ENCODE assay signal across 8 cellular contexts in genomic region chr9:23826120-23826629, GRCh38. TPM values are rescaled to one million over a fixed set of nuclear protein-coding genes. Genes with fewer than 3 reads are reported as not detected.
DNase-seq lines count a peak whose midpoint lies in the region; ATAC-seq lines count a peak whose summit lies in the region.

Gene ELAVL2, minus strand, starts transcription at chr9:23826240. Its CDS starts 64,006 bp downstream, at chr9:23762234.

- peak; percentile 60 for ATAC-seq in GM18870 (IDR thresholded peaks at IDR 0.05; ENCODE audit: unreplicated experiment)
- ATAC-seq in Right ventricle myocardium superior (ENCODE audit: poor library complexity): peak; percentile 91
- ATAC-seq in GM21423 (IDR thresholded peaks at IDR 0.05; ENCODE audit: unreplicated experiment): no peak

- DNase-seq in NCI-H510A (lab: John Stamatoyannopoulos, UW) (peak; percentile 93), amniotic epithelial cell (ENCODE audit: low read depth) (peak; percentile 90), Right ventricle myocardium superior (peak; percentile 89), occipital lobe (lab: John Stamatoyannopoulos, UW) (peak; percentile 95), ureter (ENCODE audit: low spot score) (peak; percentile 91), DMS114 treated with DMSO at 0.1 percent for 48 hours (lab: John Stamatoyannopoulos, UW; ENCODE audit: unreplicated experiment) (no peak)

- intact Hi-C loops in Right ventricle myocardium superior (cut with DNase I): no loop called here

RNA-seq across cellular contexts. Expression of gene ELAVL2, which starts in this region (rescaled TPM):
- total RNA-seq in Right ventricle myocardium superior (not detected), occipital lobe (297 TPM), ureter (0.29 TPM)

Comparison
In these comparisons a context has a peak if more than half of its experiments do, and no peak if none do; other contexts are left out.
1. RNA of gene ELAVL2 (total RNA-seq): 297 TPM in occipital lobe (single experiment); not detected in Right ventricle myocardium superior (single experiment) and 0.29 TPM in ureter (single experiment); every median in the first group is over 100 times any median in the second.
2. Peak in DNase-seq and ATAC-seq in Right ventricle myocardium superior; RNA of the gene not detected or under 1 TPM.
3. Peak in DNase-seq in ureter; RNA of the gene not detected or under 1 TPM.